ENCODE assay signal across 10 cellular contexts in the genomic region with DNA sequence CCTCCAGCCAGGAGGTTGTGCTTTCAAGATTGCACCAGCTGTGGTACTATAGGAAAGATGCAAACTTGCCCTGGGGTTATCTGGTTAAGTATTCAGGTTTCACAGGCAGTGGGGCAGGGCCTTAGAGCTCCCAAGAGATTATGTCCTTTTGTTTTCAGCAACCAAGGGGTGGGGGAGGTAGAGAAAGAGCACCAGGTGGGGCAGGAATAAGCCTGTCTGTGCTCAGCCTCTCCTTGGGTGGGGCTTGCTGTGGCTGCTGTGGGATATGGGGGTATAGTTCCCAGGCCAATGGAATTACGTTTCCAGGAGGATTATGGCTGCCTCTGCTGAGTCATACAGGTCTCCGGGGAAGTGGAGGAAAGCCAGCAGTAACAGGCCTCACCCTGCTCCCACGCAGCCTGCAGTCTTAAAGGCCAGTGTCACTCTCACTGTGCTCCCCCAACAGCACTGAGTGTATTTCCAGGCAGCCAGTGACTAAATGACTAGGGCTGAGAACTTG.
DNase-seq lines count a peak whose midpoint lies in the region; ATAC-seq and TF ChIP-seq lines count a peak whose summit lies in the region.
"Had no signal": no experiment of that assay in that cellular context is flagged by ENCODE, and none has a peak within 500 bp of the region (broad histone marks: within the 10 kb centered on the region; RNA-seq: fewer than 3 reads in every experiment).

No MANE protein-coding gene starts in this region.

- no peaks in the 10 kb centered on the region for H3K79me2 ChIP-seq in H9 (ENCODE audit: insufficient read depth, low read length)

- no peaks in the 10 kb centered on the region for H3K79me1 ChIP-seq in H9 (ENCODE audit: insufficient read depth, low read depth, low read length, poor library complexity, severe bottlenecking)

- no peak overlapping the region for H2BK120ac ChIP-seq in H9 (ENCODE audit: low read depth, low read length, poor library complexity, severe bottlenecking)

- no CpG with 5 or more reads among the region's 3 CpGs for WGBS in H9 (ENCODE audit: extremely low coverage, insufficient read length, low lambda C conversion rate)

- H4K20me1 ChIP-seq in H9 (ENCODE audit: control insufficient read depth, insufficient read depth, insufficient read length): no peaks in the 10 kb centered on the region

- H3K9me3 ChIP-seq in H9 (ENCODE audit: control insufficient read depth, low read depth, low read length): no peaks in the 10 kb centered on the region
- no peaks in the 10 kb centered on the region for H3K9me3 ChIP-seq in effector memory CD4-positive, alpha-beta T cell (ENCODE audit: control insufficient read depth, low read length)

- no peak overlapping the region for H3K56ac ChIP-seq in H9 (ENCODE audit: insufficient read length, low read depth, low read length)

- H3K36me3 ChIP-seq in effector memory CD4-positive, alpha-beta T cell (ENCODE audit: control insufficient read depth, insufficient read depth, low read length): no peaks in the 10 kb centered on the region

- H3K23me2 ChIP-seq in H9 (ENCODE audit: insufficient read length, low read depth, low read length, poor library complexity, severe bottlenecking): no peaks in the 10 kb centered on the region

- peak overlapping the region in 1 of 7 experiments; percentile 23 for H3K4me3 ChIP-seq in skin epidermis
- no peak overlapping the region for H3K4me3 ChIP-seq in effector memory CD4-positive, alpha-beta T cell (ENCODE audit: insufficient read depth, low read depth, low read length, poor library complexity, severe bottlenecking)

- no peak overlapping the region for H3K23ac ChIP-seq in H9 (ENCODE audit: insufficient read length, low read depth, low read length)

- H3K4me3 Mint-ChIP-seq in H9: no peak overlapping the region
- H3K4me3 Mint-ChIP-seq: activated naive CD8-positive, alpha-beta T cell; T-helper 1 cell treated with Interleukin-12 subunit alpha and Interleukin-12 subunit beta and Interleukin-4 antibody, amounts not matched to agents 30 μg/mL and 1 μg/mL, for 36 hours had no signal

- H4K8ac ChIP-seq in H9 (replicated peaks; ENCODE audit: insufficient read length, low read depth, low read length): no peak overlapping the region

- H3K18ac ChIP-seq in H9 (ENCODE audit: insufficient read length, low read depth, low read length): no peak overlapping the region

- H3K27me3 Mint-ChIP-seq in H9 (ENCODE audit: low read depth): no peaks in the 10 kb centered on the region
- H3K27me3 Mint-ChIP-seq: activated naive CD8-positive, alpha-beta T cell had no signal

- H3K4me1 Mint-ChIP-seq in H9: peaks cover 39 to 42% of the 10 kb centered on the region in 2 experiments

- no peak overlapping the region for H2BK5ac ChIP-seq in H9 (ENCODE audit: insufficient read length, low read length)

- no peak overlapping the region for H3K4me2 ChIP-seq in H9 (ENCODE audit: insufficient read depth, insufficient read length, low read length)

- no peak overlapping the region for H4K91ac ChIP-seq in H9 (ENCODE audit: insufficient read length, low read depth, low read length)

- no peak overlapping the region for H2AK5ac ChIP-seq in H9 (ENCODE audit: insufficient read length, low read length)

- peaks cover 21 to 30% of the 10 kb centered on the region in 2 experiments for H3K9me3 Mint-ChIP-seq in H9
- H3K9me3 Mint-ChIP-seq: T-helper 1 cell treated with Interleukin-12 subunit alpha and Interleukin-12 subunit beta and Interleukin-4 antibody, amounts not matched to agents 30 μg/mL and 1 μg/mL, for 36 hours had no signal

- no peak overlapping the region for H2BK20ac ChIP-seq in H9 (ENCODE audit: low read depth, low read length, poor library complexity, severe bottlenecking)

- H3K27ac ChIP-seq in H9 (ENCODE audit: insufficient read length, low read depth, low read length) (no peak overlapping the region), epithelial cell of prostate (peak overlapping the region; percentile 61), skin epidermis (peak overlapping the region in 16 of 21 experiments; percentile 43 to 79 (median 59))
- no peak overlapping the region for H3K27ac ChIP-seq in effector memory CD4-positive, alpha-beta T cell (ENCODE audit: insufficient read depth, low read length, poor library complexity, severe bottlenecking)

- no peak overlapping the region for H3T11ph ChIP-seq in H9 (ENCODE audit: low read length)

- peaks cover 0 to 28% (median 3%) of the 10 kb centered on the region in 3 experiments; a peak in 5 of 7 replicates for H3K36me3 Mint-ChIP-seq in H9 (ENCODE audit: insufficient read depth in 1 of 3, low read depth in 3 of 3)
- H3K36me3 Mint-ChIP-seq: activated naive CD8-positive, alpha-beta T cell had no signal

- TF ChIP-seq CTCF in H9 (conservative IDR thresholded peaks at IDR 0.05): no peak

- H4K5ac ChIP-seq in H9 (ENCODE audit: insufficient read length, low read depth, low read length): no peak overlapping the region

- ATAC-seq in GM18861 (IDR thresholded peaks at IDR 0.05; ENCODE audit: unreplicated experiment) (no peak), HG02938 (IDR thresholded peaks at IDR 0.05; ENCODE audit: unreplicated experiment) (no peak)
- ATAC-seq: left lobe of liver had no signal

- H3K4ac ChIP-seq in H9 (ENCODE audit: low read depth, low read length): no peak overlapping the region

- H2BK15ac ChIP-seq in H9 (ENCODE audit: low read depth, low read length): no peak overlapping the region

- H3K4me1 ChIP-seq in H9 (ENCODE audit: insufficient read depth, low read length): no peaks in the 10 kb centered on the region; the same call in 1 of the 2 replicates
- no peaks in the 10 kb centered on the region for H3K4me1 ChIP-seq in effector memory CD4-positive, alpha-beta T cell (ENCODE audit: control insufficient read depth, insufficient read depth, low read length, poor library complexity, severe bottlenecking)

- no peak overlapping the region for H2BK12ac ChIP-seq in H9 (ENCODE audit: insufficient read length, low read depth, low read length)

- H3K14ac ChIP-seq in H9 (ENCODE audit: insufficient read depth, low read length): no peak overlapping the region

- DNase-seq in H9 (peak; percentile 34), NCI-H345 (lab: John Stamatoyannopoulos, UW) (peak; percentile 87), epithelial cell of prostate (ENCODE audit: low read depth, low spot score) (peak; percentile 93)
- DNase-seq in effector memory CD4-positive, alpha-beta T cell: no peak

- no peaks in the 10 kb centered on the region for H3K27me3 ChIP-seq in H9 (ENCODE audit: insufficient read depth, low read length)
- no peaks in the 10 kb centered on the region for H3K27me3 ChIP-seq in effector memory CD4-positive, alpha-beta T cell (replicated peaks; ENCODE audit: control insufficient read depth, insufficient read depth, low read length, poor library complexity, severe bottlenecking)

- no peak overlapping the region for H2AFZ ChIP-seq in H9 (ENCODE audit: low read length)

- no peak overlapping the region for H3K9ac ChIP-seq in H9 (ENCODE audit: extremely low read depth, insufficient read length, low read length)

- H3K27ac Mint-ChIP-seq in H9: peak overlapping the region; percentile 71 to 92 (median 83); a peak in 5 of 7 replicates
- H3K27ac Mint-ChIP-seq: activated naive CD8-positive, alpha-beta T cell; T-helper 1 cell treated with Interleukin-12 subunit alpha and Interleukin-12 subunit beta and Interleukin-4 antibody, amounts not matched to agents 30 μg/mL and 1 μg/mL, for 36 hours had no signal

Comparison
In these comparisons a context has a peak if more than half of its experiments do, and no peak if none do; other contexts are left out.
1. DNase-seq: peak in H9 (single experiment), NCI-H345 (single experiment) and epithelial cell of prostate (single experiment); none in effector memory CD4-positive, alpha-beta T cell (0 of 3).
2. H3K27ac ChIP-seq: peak in epithelial cell of prostate (single experiment) and skin epidermis (16 of 21); none in H9 (single experiment) and effector memory CD4-positive, alpha-beta T cell (single experiment).